In genomic region chr16:88331989-88332920, GRCh38 we compare ENCODE assay signal across 12 cellular contexts. TPM values are rescaled to one million over a fixed set of nuclear protein-coding genes. Genes with fewer than 3 reads are reported as not detected.
DNase-seq lines count a peak whose midpoint lies in the region; ATAC-seq, FAIRE-seq and TF ChIP-seq lines count a peak whose summit lies in the region.
"Had no signal": no experiment of that assay in that cellular context is flagged by ENCODE, and none has a peak within 500 bp of the region (broad histone marks: within the 10 kb centered on the region; RNA-seq: fewer than 3 reads in every experiment).

No MANE protein-coding gene starts in this region.

- peak; percentile 91 for ATAC-seq in A549
- peak; percentile 19 for ATAC-seq in lung (ENCODE audit: insufficient read depth, low FRiP score)
- no peak for ATAC-seq in stimulated activated naive CD8-positive, alpha-beta T cell treated with anti-CD3 and anti-CD28 coated beads, Interleukin-15, amount 100 ng/mL, for 72 hours
- ATAC-seq in GM19035 (IDR thresholded peaks at IDR 0.05; ENCODE audit: unreplicated experiment), result no peak
- no peak for ATAC-seq in HG03025 (IDR thresholded peaks at IDR 0.05; ENCODE audit: low FRiP score, unreplicated experiment)

- H3K9me3 ChIP-seq in A549 (peaks cover 22% of the 10 kb centered on the region), lung (ENCODE audit: control insufficient read depth in 2 of 2, insufficient read depth in 1 of 2, low read length in 1 of 2) (peaks cover 0 to 9% of the 10 kb centered on the region in 2 donors)
- H3K9me3 ChIP-seq: heart left ventricle had no signal

- CTCF ChIA-PET in A549 (lab: Yijun Ruan, JAX), result interaction anchor here (0.9 kb wide), 1 partner anchor 90 kb away, joined by 5 read pairs; no protein-coding TSS in a partner anchor
- CTCF ChIA-PET in GM10248 (lab: Yijun Ruan, JAX), result no interaction called here

- H3K27ac Mint-ChIP-seq in stimulated activated naive CD8-positive, alpha-beta T cell treated with anti-CD3 and anti-CD28 coated beads, Interleukin-15, amount 100 ng/mL, for 72 hours, result no peak overlapping the region

- H3K9me3 Mint-ChIP-seq in stimulated activated naive CD8-positive, alpha-beta T cell treated with anti-CD3 and anti-CD28 coated beads, Interleukin-15, amount 100 ng/mL, for 72 hours, result peaks cover 4 to 13% of the 10 kb centered on the region in 2 donors

- H3K4me1 ChIP-seq in A549, result peaks cover 30% of the 10 kb centered on the region
- H3K4me1 ChIP-seq in lung (ENCODE audit: control insufficient read depth in 2 of 2, insufficient read depth in 2 of 2, low read length in 2 of 2), result peaks cover 0 to 4% of the 10 kb centered on the region in 2 donors
- H3K4me1 ChIP-seq: heart left ventricle had no signal

- WGBS in A549 (ENCODE audit: missing lambda C conversion rate), result 5% methylated on average over 21 of the region's 23 CpGs
- 70 to 82% methylated on average over 23 of the region's 23 CpGs for WGBS in lung, 2 donors

- DNase-seq in A549 (ENCODE audit: low read depth in 1 of 2, low spot score in 1 of 2) (peak; percentile 95 to 99), HT1080 (ENCODE audit: low read depth) (peak; percentile 98), cerebellum (ENCODE audit: low spot score) (peak; percentile 27), lung (ENCODE audit: low spot score) (no peak), GM10248 (ENCODE audit: extremely low spot score) (no peak)
- no peak for DNase-seq in stimulated activated naive CD8-positive, alpha-beta T cell treated with anti-CD3 and anti-CD28 coated beads, Interleukin-15, amount 100 ng/mL, for 72 hours
- DNase-seq: activated CD8-positive, alpha-beta memory T cell treated with anti-CD3 and anti-CD28 coated beads for 24 hours; COR-L47; NCI-H146 had no signal

- H3K4me1 Mint-ChIP-seq in stimulated activated naive CD8-positive, alpha-beta T cell treated with anti-CD3 and anti-CD28 coated beads, Interleukin-15, amount 100 ng/mL, for 72 hours, result no peaks in the 10 kb centered on the region

- H3K27ac ChIP-seq in A549 (peak overlapping the region; percentile 99 to 100), lung (ENCODE audit: low read depth in 1 of 2, low read length in 1 of 2) (no peak overlapping the region)
- H3K27ac ChIP-seq: heart left ventricle had no signal

- H3K27me3 ChIP-seq in lung (ENCODE audit: control insufficient read depth, insufficient read depth), result no peaks in the 10 kb centered on the region

- TF ChIP-seq CTCF in A549 (IDR thresholded peaks at IDR 0.05), result no peak
- TF ChIP-seq CTCF in lung (IDR thresholded peaks at IDR 0.05; ENCODE audit: control extremely low read depth, extremely low read depth), result no peak
- TF ChIP-seq CTCF in GM10248 (IDR thresholded peaks at IDR 0.05; ENCODE audit: control extremely low read depth, extremely low read depth, low read depth, missing control alignments), result no peak

- TF ChIP-seq POLR2A in A549 (IDR thresholded peaks at IDR 0.05; ENCODE audit: low read length), result no peak

- peak overlapping the region; percentile 90 for H3K4me2 ChIP-seq in A549

- TF ChIP-seq RAD21 in A549 (conservative IDR thresholded peaks at IDR 0.05 in 1 of 2, IDR thresholded peaks at IDR 0.05 in 1 of 2), result peak; percentile 45 to 71

- H3K27me3 Mint-ChIP-seq in stimulated activated naive CD8-positive, alpha-beta T cell treated with anti-CD3 and anti-CD28 coated beads, Interleukin-15, amount 100 ng/mL, for 72 hours, result peaks cover 16% of the 10 kb centered on the region

- no peak for FAIRE-seq in A549 (lab: Jason Lieb, UNC)

- 0 out of 3 replicates have a peak overlapping the region, but pooled peaks have one; percentile 8 for H3K4me3 ChIP-seq in A549
- no peak overlapping the region for H3K4me3 ChIP-seq in lung

- H3K4me3 Mint-ChIP-seq in stimulated activated naive CD8-positive, alpha-beta T cell treated with anti-CD3 and anti-CD28 coated beads, Interleukin-15, amount 100 ng/mL, for 72 hours, result no peak overlapping the region

- TF ChIP-seq EP300 in A549 (IDR thresholded peaks at IDR 0.05), result peak; percentile 96 to 99; a peak in 4 of 5 replicates

- no peaks in the 10 kb centered on the region for H3K36me3 ChIP-seq in lung (ENCODE audit: control insufficient read depth in 2 of 2, insufficient read depth in 2 of 2, low read length in 2 of 2)
- H3K36me3 ChIP-seq: heart left ventricle had no signal

- POLR2A ChIA-PET in A549 (lab: Yijun Ruan, JAX), result interaction anchor here (0.6 to 1.2 kb wide), 4 partner anchors 17 to 90 kb away, joined by 3 to 5 read pairs (median 3); no protein-coding TSS in a partner anchor
- POLR2A ChIA-PET in GM10248 (lab: Yijun Ruan, JAX), result no interaction called here

TF ChIP-seq in A549, 52 proteins besides CTCF, POLR2A, EP300 and RAD21 (continues in another document):
- TF ChIP-seq, protein P1, sequence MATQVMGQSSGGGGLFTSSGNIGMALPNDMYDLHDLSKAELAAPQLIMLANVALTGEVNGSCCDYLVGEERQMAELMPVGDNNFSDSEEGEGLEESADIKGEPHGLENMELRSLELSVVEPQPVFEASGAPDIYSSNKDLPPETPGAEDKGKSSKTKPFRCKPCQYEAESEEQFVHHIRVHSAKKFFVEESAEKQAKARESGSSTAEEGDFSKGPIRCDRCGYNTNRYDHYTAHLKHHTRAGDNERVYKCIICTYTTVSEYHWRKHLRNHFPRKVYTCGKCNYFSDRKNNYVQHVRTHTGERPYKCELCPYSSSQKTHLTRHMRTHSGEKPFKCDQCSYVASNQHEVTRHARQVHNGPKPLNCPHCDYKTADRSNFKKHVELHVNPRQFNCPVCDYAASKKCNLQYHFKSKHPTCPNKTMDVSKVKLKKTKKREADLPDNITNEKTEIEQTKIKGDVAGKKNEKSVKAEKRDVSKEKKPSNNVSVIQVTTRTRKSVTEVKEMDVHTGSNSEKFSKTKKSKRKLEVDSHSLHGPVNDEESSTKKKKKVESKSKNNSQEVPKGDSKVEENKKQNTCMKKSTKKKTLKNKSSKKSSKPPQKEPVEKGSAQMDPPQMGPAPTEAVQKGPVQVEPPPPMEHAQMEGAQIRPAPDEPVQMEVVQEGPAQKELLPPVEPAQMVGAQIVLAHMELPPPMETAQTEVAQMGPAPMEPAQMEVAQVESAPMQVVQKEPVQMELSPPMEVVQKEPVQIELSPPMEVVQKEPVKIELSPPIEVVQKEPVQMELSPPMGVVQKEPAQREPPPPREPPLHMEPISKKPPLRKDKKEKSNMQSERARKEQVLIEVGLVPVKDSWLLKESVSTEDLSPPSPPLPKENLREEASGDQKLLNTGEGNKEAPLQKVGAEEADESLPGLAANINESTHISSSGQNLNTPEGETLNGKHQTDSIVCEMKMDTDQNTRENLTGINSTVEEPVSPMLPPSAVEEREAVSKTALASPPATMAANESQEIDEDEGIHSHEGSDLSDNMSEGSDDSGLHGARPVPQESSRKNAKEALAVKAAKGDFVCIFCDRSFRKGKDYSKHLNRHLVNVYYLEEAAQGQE (IDR thresholded peaks at IDR 0.05), result no peak; the same call in 1 of the 2 replicates
- peak; percentile 97 for TF ChIP-seq GATA3 (IDR thresholded peaks at IDR 0.05; ENCODE audit: borderline replicate concordance)
- no peak for TF ChIP-seq SREBF2 (IDR thresholded peaks at IDR 0.05)
- TF ChIP-seq TFCP2L1 (CRISPR knock-in tag; IDR thresholded peaks at IDR 0.05), result 0 out of 2 replicates have a peak, but pooled peaks have one; percentile 20
- TF ChIP-seq NFE2L2 (conservative IDR thresholded peaks at IDR 0.05; ENCODE audit: low read length), result peak; percentile 54; the same call in 1 of the 2 replicates
- TF ChIP-seq FOSL2 (IDR thresholded peaks at IDR 0.05), result peak; percentile 95
- peak; percentile 99 for TF ChIP-seq FOSL2 (CRISPR knock-in tag; IDR thresholded peaks at IDR 0.05)
- no peak for TF ChIP-seq RCOR1 (IDR thresholded peaks at IDR 0.05; ENCODE audit: low read depth, low read length)
- no peak for TF ChIP-seq KDM5A (IDR thresholded peaks at IDR 0.05)
- peak; percentile 81; the same call in 1 of the 2 replicates for TF ChIP-seq HEYL (CRISPR knock-in tag; IDR thresholded peaks at IDR 0.05)
- TF ChIP-seq PHF8 (IDR thresholded peaks at IDR 0.05; ENCODE audit: borderline replicate concordance, low read depth), result no peak
- peak; percentile 82 for TF ChIP-seq EHF (CRISPR knock-in tag; IDR thresholded peaks at IDR 0.05)
- TF ChIP-seq HOXB13 (CRISPR knock-in tag; IDR thresholded peaks at IDR 0.05; ENCODE audit: low read depth), result peak; percentile 78
- TF ChIP-seq ZC3H11A (IDR thresholded peaks at IDR 0.05), result no peak
- peak; percentile 52 for TF ChIP-seq SMC3 (IDR thresholded peaks at IDR 0.05)
- TF ChIP-seq HOXA7 (CRISPR knock-in tag; IDR thresholded peaks at IDR 0.05), result peak; percentile 38; the same call in 1 of the 2 replicates
- TF ChIP-seq JUN (IDR thresholded peaks at IDR 0.05), result peak; percentile 97 to 98
- no peak for TF ChIP-seq CBX2 (IDR thresholded peaks at IDR 0.05; ENCODE audit: borderline replicate concordance, low read depth)
- TF ChIP-seq, protein P2, sequence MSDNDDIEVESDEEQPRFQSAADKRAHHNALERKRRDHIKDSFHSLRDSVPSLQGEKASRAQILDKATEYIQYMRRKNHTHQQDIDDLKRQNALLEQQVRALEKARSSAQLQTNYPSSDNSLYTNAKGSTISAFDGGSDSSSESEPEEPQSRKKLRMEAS (IDR thresholded peaks at IDR 0.05), result peak; percentile 98
- no peak for TF ChIP-seq KDM1A (IDR thresholded peaks at IDR 0.05; ENCODE audit: low read depth)
- TF ChIP-seq, protein P3, sequence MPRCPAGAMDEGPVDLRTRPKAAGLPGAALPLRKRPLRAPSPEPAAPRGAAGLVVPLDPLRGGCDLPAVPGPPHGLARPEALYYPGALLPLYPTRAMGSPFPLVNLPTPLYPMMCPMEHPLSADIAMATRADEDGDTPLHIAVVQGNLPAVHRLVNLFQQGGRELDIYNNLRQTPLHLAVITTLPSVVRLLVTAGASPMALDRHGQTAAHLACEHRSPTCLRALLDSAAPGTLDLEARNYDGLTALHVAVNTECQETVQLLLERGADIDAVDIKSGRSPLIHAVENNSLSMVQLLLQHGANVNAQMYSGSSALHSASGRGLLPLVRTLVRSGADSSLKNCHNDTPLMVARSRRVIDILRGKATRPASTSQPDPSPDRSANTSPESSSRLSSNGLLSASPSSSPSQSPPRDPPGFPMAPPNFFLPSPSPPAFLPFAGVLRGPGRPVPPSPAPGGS (IDR thresholded peaks at IDR 0.05), result peak; percentile 95

RNA-seq across cellular contexts. Expression of gene ZNF469, which starts 50.5 kb away (rescaled TPM):
- polyA plus RNA-seq in A549 (2011; rRNA removed), result 0.47 and 0.78 TPM in 2 replicates
- 1.4 and 2.2 TPM in 2 replicates for polyA plus RNA-seq in A549 (2012; cell fraction: cytosol; rRNA removed)
- 11.5 and 14.7 TPM in 2 replicates for polyA plus RNA-seq in A549 (2012; cell fraction: nucleus; rRNA removed)
- 4.1 to 4.5 TPM (median 4.4 TPM) in 3 replicates for polyA plus RNA-seq in A549 (2017; fragmentation: RNase III; extraction: RNeasy Plus Mini Kit Qiagen cat#74134 plus additional on column Dnase treatment)
- 0.83 and 0.97 TPM in 2 replicates for polyA minus RNA-seq in A549 (2011; rRNA and poly(A)+ RNA removed)
- 0.02 TPM in 1 of 2 replicates, not detected in the other for total RNA-seq in HT1080 (2014; rRNA removed; shearing (Covaris generic))
- polyA plus RNA-seq in HT1080 (2015; cell fraction: cytosol; rRNA removed), result 0.49 and 0.69 TPM in 2 replicates
- polyA plus RNA-seq in HT1080 (2015; cell fraction: nucleus; rRNA removed), result 2.2 and 3.2 TPM in 2 replicates
- 0.73 TPM for total RNA-seq in cerebellum
- total RNA-seq in lung, result 1 to 10 TPM; 2.2 to 3.0 TPM
- polyA plus RNA-seq in lung, result under 1 TPM; 0.67 to 0.81 TPM

Comparison
In these comparisons a context has a peak if more than half of its experiments do, and no peak if none do; other contexts are left out.
1. ATAC-seq: peak in A549 (2 of 2) and lung (single experiment); none in stimulated activated naive CD8-positive, alpha-beta T cell treated with anti-CD3 and anti-CD28 coated beads, Interleukin-15, amount 100 ng/mL, for 72 hours (single experiment), GM19035 (single experiment) and HG03025 (single experiment).
2. DNase-seq: peak in A549 (2 of 2), HT1080 (single experiment) and cerebellum (single experiment); none in lung (single experiment), stimulated activated naive CD8-positive, alpha-beta T cell treated with anti-CD3 and anti-CD28 coated beads, Interleukin-15, amount 100 ng/mL, for 72 hours (0 of 2) and GM10248 (single experiment).
3. H3K27ac ChIP-seq: peak in A549 (2 of 2); none in lung (0 of 2).